Comparison of ENCODE assay signal across 9 cellular contexts in the genomic region with DNA sequence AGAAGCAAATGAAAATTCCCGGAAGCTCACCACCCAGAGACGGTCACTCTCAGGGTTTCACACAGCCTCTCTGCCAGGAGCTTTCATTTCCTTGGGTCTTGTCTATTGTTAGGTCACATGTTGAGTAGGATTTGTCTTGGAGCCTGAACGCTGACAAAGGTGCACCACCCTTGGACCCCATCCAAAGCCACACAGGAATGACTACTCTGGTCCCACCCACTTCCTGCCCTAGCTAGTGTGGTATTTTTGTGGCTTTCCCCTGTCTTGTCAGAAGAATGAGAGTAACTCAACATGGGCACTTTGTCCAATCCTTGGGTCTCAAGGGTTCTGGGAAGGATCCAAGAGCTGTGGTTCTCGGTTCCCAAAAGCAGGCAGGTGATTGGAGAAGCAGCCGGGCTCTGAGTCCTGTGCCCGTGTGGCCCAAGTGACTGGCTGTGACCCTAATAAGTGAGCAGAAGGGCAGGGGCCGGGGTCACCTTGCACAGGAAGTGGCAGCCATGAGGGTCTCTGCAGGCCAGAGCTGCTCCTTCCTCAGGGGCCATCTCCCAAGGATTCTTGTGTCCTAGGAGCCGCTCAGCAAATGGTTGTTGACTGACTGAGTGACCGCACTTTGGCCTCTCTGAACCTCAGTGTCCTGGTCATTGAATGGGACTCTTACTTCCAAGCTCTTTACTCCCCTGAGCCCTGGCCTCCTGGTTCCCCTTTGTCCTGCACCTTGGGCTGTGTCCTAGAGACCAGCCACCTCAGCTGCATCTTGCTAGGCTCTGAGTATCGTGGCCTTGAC. TPM values are rescaled to one million over a fixed set of nuclear protein-coding genes. Genes with fewer than 3 reads are reported as not detected.
DNase-seq lines count a peak whose midpoint lies in the region; ATAC-seq, FAIRE-seq and TF ChIP-seq lines count a peak whose summit lies in the region.
"Had no signal": no experiment of that assay in that cellular context is flagged by ENCODE, and none has a peak within 500 bp of the region (broad histone marks: within the 10 kb centered on the region; RNA-seq: fewer than 3 reads in every experiment).

No MANE protein-coding gene starts in this region.

- no peaks in the 10 kb centered on the region for H3K9me1 ChIP-seq in keratinocyte (ENCODE audit: control insufficient read depth, extremely low read depth, insufficient read depth, low read length)

- no peaks in the 10 kb centered on the region for H3K9me3 ChIP-seq in keratinocyte (ENCODE audit: control insufficient read depth, low read depth, low read length)

- DNase-seq in NCI-H1417 (lab: John Stamatoyannopoulos, UW) (peak; percentile 24 to 72 (median 46)), NCI-H1417 treated with DMSO at 0.1 percent for 48 hours (lab: John Stamatoyannopoulos, UW) (no peak), NCI-H774 (lab: John Stamatoyannopoulos, UW) (peak; percentile 30), keratinocyte (ENCODE audit: low read depth, low spot score) (peak; percentile 59), middle frontal gyrus (ENCODE audit: extremely low spot score, low spot score) (no peak)
- DNase-seq in activated T-helper 1 cell treated with anti-CD3 and anti-CD28 coated beads, Interleukin-12 subunit alpha, Interleukin-12 subunit beta, Interleukin-2, Interleukin-4 antibody, amounts not matched to agents 30 ng/mL and 10 ng/mL and 1 ng/mL, durations not matched to agents 14 hours and 24 hours and 36 hours (ENCODE audit: low spot score): peak; percentile 73
- peak; percentile 80 for DNase-seq in stimulated activated naive CD8-positive, alpha-beta T cell treated with anti-CD3 and anti-CD28 coated beads, Interleukin-15, Interleukin-2, amounts not matched to agents 100 U/mL and 50 U/mL, for 24 hours

- ATAC-seq in stimulated activated naive CD8-positive, alpha-beta T cell treated with anti-CD3 and anti-CD28 coated beads, Interleukin-15, Interleukin-2, amounts not matched to agents 100 U/mL and 50 U/mL, for 24 hours: peak; percentile 91
- no peak for ATAC-seq in HG03439 (IDR thresholded peaks at IDR 0.05; ENCODE audit: unreplicated experiment)

- peak overlapping the region; percentile 49 for H3K4me3 Mint-ChIP-seq in activated T-helper 1 cell treated with anti-CD3 and anti-CD28 coated beads, Interleukin-12 subunit alpha, Interleukin-12 subunit beta, Interleukin-2, Interleukin-4 antibody, amounts not matched to agents 30 ng/mL and 10 ng/mL and 1 ng/mL, durations not matched to agents 14 hours and 24 hours and 36 hours

- dilution Hi-C loops in keratinocyte (cut with MboI; ENCODE audit: extremely low pct_ligation_motif_present, low sequenced_read_pairs): no loop called here

- no peaks in the 10 kb centered on the region for H4K20me1 ChIP-seq in keratinocyte (ENCODE audit: control insufficient read depth, extremely low read depth, insufficient read depth, low read length)

- intact Hi-C loops in activated T-helper 1 cell treated with anti-CD3 and anti-CD28 coated beads, Interleukin-12 subunit alpha, Interleukin-12 subunit beta, Interleukin-2, Interleukin-4 antibody, amounts not matched to agents 30 ng/mL and 10 ng/mL and 1 ng/mL, durations not matched to agents 14 hours and 24 hours and 36 hours (cut with micrococcal nuclease): loop anchor here (1.0 kb wide), 2 partner anchors 10 to 284 kb away; a partner anchor contains a TSS

- TF ChIP-seq CTCF in keratinocyte (optimal IDR thresholded peaks at IDR 0.05 in 1 of 3, IDR thresholded peaks at IDR 0.05 in 1 of 3, conservative IDR thresholded peaks at IDR 0.05 in 1 of 3; ENCODE audit: extremely low read depth in 1 of 3, insufficient read depth in 2 of 3, low read length in 3 of 3): no peak

- H3K4me3 ChIP-seq in keratinocyte (ENCODE audit: control insufficient read depth in 2 of 3, extremely low read depth in 1 of 3, insufficient read depth in 2 of 3, low read depth in 1 of 3, low read length in 3 of 3): peak overlapping the region in 2 of 3 experiments; percentile 29 to 42

- no peaks in the 10 kb centered on the region for H3K36me3 Mint-ChIP-seq in activated T-helper 1 cell treated with anti-CD3 and anti-CD28 coated beads, Interleukin-12 subunit alpha, Interleukin-12 subunit beta, Interleukin-2, Interleukin-4 antibody, amounts not matched to agents 30 ng/mL and 10 ng/mL and 1 ng/mL, durations not matched to agents 14 hours and 24 hours and 36 hours (ENCODE audit: low read depth)

- H3K27me3 ChIP-seq in keratinocyte (ENCODE audit: control insufficient read depth, extremely low read depth, insufficient read depth, low read length): no peaks in the 10 kb centered on the region

- peak overlapping the region; percentile 88 for H3K27ac Mint-ChIP-seq in activated T-helper 1 cell treated with anti-CD3 and anti-CD28 coated beads, Interleukin-12 subunit alpha, Interleukin-12 subunit beta, Interleukin-2, Interleukin-4 antibody, amounts not matched to agents 30 ng/mL and 10 ng/mL and 1 ng/mL, durations not matched to agents 14 hours and 24 hours and 36 hours

- no peaks in the 10 kb centered on the region for H3K9me3 Mint-ChIP-seq in activated T-helper 1 cell treated with anti-CD3 and anti-CD28 coated beads, Interleukin-12 subunit alpha, Interleukin-12 subunit beta, Interleukin-2, Interleukin-4 antibody, amounts not matched to agents 30 ng/mL and 10 ng/mL and 1 ng/mL, durations not matched to agents 14 hours and 24 hours and 36 hours

- peak overlapping the region; percentile 77 for H2AFZ ChIP-seq in keratinocyte (ENCODE audit: control insufficient read depth, low read length)

- H3K27me3 Mint-ChIP-seq in activated T-helper 1 cell treated with anti-CD3 and anti-CD28 coated beads, Interleukin-12 subunit alpha, Interleukin-12 subunit beta, Interleukin-2, Interleukin-4 antibody, amounts not matched to agents 30 ng/mL and 10 ng/mL and 1 ng/mL, durations not matched to agents 14 hours and 24 hours and 36 hours (ENCODE audit: insufficient read depth): peaks cover 4% of the 10 kb centered on the region

- H3K4me2 ChIP-seq in keratinocyte (ENCODE audit: control insufficient read depth, extremely low read depth, insufficient read depth, low read depth, low read length): peak overlapping the region; percentile 78

- H3K36me3 ChIP-seq in keratinocyte (ENCODE audit: control insufficient read depth in 2 of 2, extremely low read depth in 1 of 2, insufficient read depth in 2 of 2, low read length in 2 of 2): no peaks in the 10 kb centered on the region

- peak; percentile 89 for FAIRE-seq in keratinocyte (lab: Jason Lieb, UNC)
- FAIRE-seq: A204.1 had no signal

- H3K4me1 Mint-ChIP-seq in activated T-helper 1 cell treated with anti-CD3 and anti-CD28 coated beads, Interleukin-12 subunit alpha, Interleukin-12 subunit beta, Interleukin-2, Interleukin-4 antibody, amounts not matched to agents 30 ng/mL and 10 ng/mL and 1 ng/mL, durations not matched to agents 14 hours and 24 hours and 36 hours (ENCODE audit: low read depth): peaks cover 56% of the 10 kb centered on the region

- H3K9ac ChIP-seq in keratinocyte (ENCODE audit: control insufficient read depth, extremely low read depth, insufficient read depth, low read length): peak overlapping the region; percentile 10

- H3K79me2 ChIP-seq in keratinocyte (ENCODE audit: control insufficient read depth, insufficient read depth, low read length): no peaks in the 10 kb centered on the region

- peaks cover 25% of the 10 kb centered on the region for H3K4me1 ChIP-seq in keratinocyte (ENCODE audit: control insufficient read depth, extremely low read depth, insufficient read depth, low read length)

- peak overlapping the region; percentile 25 for H3K27ac ChIP-seq in keratinocyte (ENCODE audit: control insufficient read depth, insufficient read depth, low read length)

RNA-seq across cellular contexts. Expression of a gene that starts 6.9 kb away (rescaled TPM):
- total RNA-seq in activated T-helper 1 cell treated with anti-CD3 and anti-CD28 coated beads, Interleukin-12 subunit alpha, Interleukin-12 subunit beta, Interleukin-2, Interleukin-4 antibody, amounts not matched to agents 30 ng/mL and 10 ng/mL and 1 ng/mL, durations not matched to agents 14 hours and 24 hours and 36 hours: 43.9 and 44.0 TPM in 2 replicates
- 0.21 to 0.61 TPM (median 0.22 TPM) in 3 replicates for polyA plus RNA-seq in keratinocyte
- 0.17 TPM for polyA plus RNA-seq in keratinocyte (2011; ENCODE audit: low read depth)
- 0.11 and 0.16 TPM in 2 replicates for polyA plus RNA-seq in keratinocyte (2011; cell fraction: cytosol; rRNA removed)
- polyA plus RNA-seq in keratinocyte (2011; cell fraction: nucleus; rRNA removed): 0.46 and 0.59 TPM in 2 replicates
- polyA plus RNA-seq in keratinocyte (2012; ENCODE audit: low replicate concordance): 0.21 and 0.52 TPM in 2 replicates
- polyA minus RNA-seq in keratinocyte: 0.16 to 0.43 TPM (median 0.16 TPM) in 3 replicates
- not detected for polyA minus RNA-seq in keratinocyte (2011; cell fraction: cytosol; rRNA and poly(A)+ RNA removed)
- polyA minus RNA-seq in keratinocyte (2011; cell fraction: nucleus; rRNA and poly(A)+ RNA removed): 0.23 and 0.32 TPM in 2 replicates

Comparison
In these comparisons a context has a peak if more than half of its experiments do, and no peak if none do; other contexts are left out.
1. DNase-seq: peak in NCI-H1417 (3 of 3), NCI-H774 (single experiment), activated T-helper 1 cell treated with anti-CD3 and anti-CD28 coated beads, Interleukin-12 subunit alpha, Interleukin-12 subunit beta, Interleukin-2, Interleukin-4 antibody, amounts not matched to agents 30 ng/mL and 10 ng/mL and 1 ng/mL, durations not matched to agents 14 hours and 24 hours and 36 hours (single experiment), keratinocyte (single experiment) and stimulated activated naive CD8-positive, alpha-beta T cell treated with anti-CD3 and anti-CD28 coated beads, Interleukin-15, Interleukin-2, amounts not matched to agents 100 U/mL and 50 U/mL, for 24 hours (single experiment); none in NCI-H1417 treated with DMSO at 0.1 percent for 48 hours (single experiment) and middle frontal gyrus (single experiment).